8 cellular contexts compared by ENCODE assay signal in genomic region chr1:234727018-234727757, GRCh38.
DNase-seq lines count a peak whose midpoint lies in the region; ATAC-seq and TF ChIP-seq lines count a peak whose summit lies in the region.

No MANE protein-coding gene starts in this region.

- H3K4me1 ChIP-seq in NT2/D1 (ENCODE audit: insufficient read depth, insufficient read length): peaks cover 33% of the 10 kb centered on the region

- H3K4me3 ChIP-seq in NT2/D1 (ENCODE audit: insufficient read length, low read depth): no peak overlapping the region
- H3K4me3 ChIP-seq in skin epidermis: no peak overlapping the region

- no peaks in the 10 kb centered on the region for H3K36me3 Mint-ChIP-seq in activated naive CD4-positive, alpha-beta T cell treated with anti-CD3 and anti-CD28 coated beads, Interleukin-2, amount 50 U/mL, for 24 hours
- peaks cover 0 to 39% of the 10 kb centered on the region in 2 donors for H3K36me3 Mint-ChIP-seq in activated naive CD4-positive, alpha-beta T cell treated with anti-CD3 and anti-CD28 coated beads, Interleukin-2, amount 50 U/mL, for 72 hours
- no peaks in the 10 kb centered on the region for H3K36me3 Mint-ChIP-seq in endothelial cell (ENCODE audit: low read depth, unreplicated experiment)

- no peak for DNase-seq in activated naive CD4-positive, alpha-beta T cell treated with anti-CD3 and anti-CD28 coated beads, Interleukin-2, amount 50 U/mL, for 72 hours (ENCODE audit: low spot score in 2 of 2)
- DNase-seq in NT2/D1 (ENCODE audit: low read depth, low spot score) (no peak), endothelial cell (ENCODE audit: low spot score) (no peak), foreskin melanocyte (no peak), cerebellar nuclear complex (lab: John Stamatoyannopoulos, UW) (no peak)

- no peak for ATAC-seq in activated naive CD4-positive, alpha-beta T cell treated with anti-CD3 and anti-CD28 coated beads, Interleukin-2, amount 50 U/mL, for 72 hours
- no peak for ATAC-seq in HG03196 (IDR thresholded peaks at IDR 0.05; ENCODE audit: unreplicated experiment)

- H3K4me1 Mint-ChIP-seq in activated naive CD4-positive, alpha-beta T cell treated with anti-CD3 and anti-CD28 coated beads, Interleukin-2, amount 50 U/mL, for 24 hours: peaks cover 84% of the 10 kb centered on the region
- peaks cover 89% of the 10 kb centered on the region for H3K4me1 Mint-ChIP-seq in endothelial cell (ENCODE audit: unreplicated experiment)

- no peaks in the 10 kb centered on the region for H3K27me3 ChIP-seq in NT2/D1 (ENCODE audit: insufficient read depth, insufficient read length)

- peak overlapping the region; percentile 34 for H3K9ac ChIP-seq in NT2/D1 (ENCODE audit: insufficient read length, low read depth)

- H3K27ac Mint-ChIP-seq in activated naive CD4-positive, alpha-beta T cell treated with anti-CD3 and anti-CD28 coated beads, Interleukin-2, amount 50 U/mL, for 24 hours: peak overlapping the region; percentile 70
- H3K27ac Mint-ChIP-seq in activated naive CD4-positive, alpha-beta T cell treated with anti-CD3 and anti-CD28 coated beads, Interleukin-2, amount 50 U/mL, for 72 hours: peak overlapping the region in 1 of 2 donors; percentile 83
- peak overlapping the region; percentile 90 for H3K27ac Mint-ChIP-seq in endothelial cell (ENCODE audit: unreplicated experiment)

- no peaks in the 10 kb centered on the region for H3K9me3 Mint-ChIP-seq in activated naive CD4-positive, alpha-beta T cell treated with anti-CD3 and anti-CD28 coated beads, Interleukin-2, amount 50 U/mL, for 24 hours
- H3K9me3 Mint-ChIP-seq in activated naive CD4-positive, alpha-beta T cell treated with anti-CD3 and anti-CD28 coated beads, Interleukin-2, amount 50 U/mL, for 72 hours: no peaks in the 10 kb centered on the region
- H3K9me3 Mint-ChIP-seq in endothelial cell (ENCODE audit: unreplicated experiment): no peaks in the 10 kb centered on the region

- no peaks in the 10 kb centered on the region for H3K36me3 ChIP-seq in NT2/D1 (ENCODE audit: insufficient read depth, insufficient read length, low read length)

- TF ChIP-seq CTCF in endothelial cell (IDR thresholded peaks at IDR 0.05; ENCODE audit: unreplicated experiment): no peak

- no peaks in the 10 kb centered on the region for H3K27me3 Mint-ChIP-seq in activated naive CD4-positive, alpha-beta T cell treated with anti-CD3 and anti-CD28 coated beads, Interleukin-2, amount 50 U/mL, for 24 hours
- H3K27me3 Mint-ChIP-seq in endothelial cell (ENCODE audit: unreplicated experiment): peaks cover 20% of the 10 kb centered on the region

- H3K4me3 Mint-ChIP-seq in activated naive CD4-positive, alpha-beta T cell treated with anti-CD3 and anti-CD28 coated beads, Interleukin-2, amount 50 U/mL, for 24 hours: peak overlapping the region; percentile 36
- no peak overlapping the region for H3K4me3 Mint-ChIP-seq in endothelial cell (ENCODE audit: unreplicated experiment)

- H3K9me3 ChIP-seq in NT2/D1 (ENCODE audit: insufficient read depth, low read length): no peaks in the 10 kb centered on the region

- peak overlapping the region in 19 of 21 experiments; percentile 20 to 99 (median 97) for H3K27ac ChIP-seq in skin epidermis
